ENCODE assay signal across 26 cellular contexts in the genomic region with DNA sequence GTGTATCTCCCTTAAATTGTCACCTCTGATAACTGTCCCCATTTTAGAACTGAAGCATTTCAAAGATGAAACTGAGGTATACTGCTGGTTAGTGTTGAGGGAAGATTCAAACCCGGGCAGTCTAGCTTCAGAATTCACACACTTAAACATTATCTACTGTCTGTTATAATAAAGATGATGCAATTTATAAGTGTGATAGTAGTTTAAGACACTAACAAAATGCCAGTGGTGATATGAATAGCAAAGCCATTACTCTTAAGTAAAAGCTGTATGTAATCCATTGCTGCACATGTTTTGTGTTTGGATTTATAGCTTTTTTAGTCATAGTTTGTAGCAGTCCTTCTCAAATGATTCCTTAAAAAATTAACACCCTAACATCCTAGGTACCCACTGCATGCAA.
"Had no signal": no experiment of that assay in that cellular context is flagged by ENCODE, and none has a peak within 500 bp of the region (broad histone marks: within the 10 kb centered on the region; RNA-seq: fewer than 3 reads in every experiment).

No MANE protein-coding gene starts in this region.

- H3K27me3 Mint-ChIP-seq: activated CD4-positive, alpha-beta memory T cell treated with anti-CD3 and anti-CD28 coated beads, Interleukin-2, amount 10 ng/mL, durations not matched to agents 7 days and 5 days; activated CD4-positive, alpha-beta T cell treated with anti-CD3 and anti-CD28 coated beads, Interleukin-2, amount 10 ng/mL, durations not matched to agents 7 days and 5 days; activated naive CD8-positive, alpha-beta T cell treated with anti-CD3 and anti-CD28 coated beads, Interleukin-2, amount 10 ng/mL, durations not matched to agents 7 days and 5 days had no signal

- H3K4me3 ChIP-seq: breast epithelium, SJCRH30 had no signal

- H3K27ac ChIP-seq: breast epithelium, SJCRH30, VCaP had no signal

- H3K4me3 Mint-ChIP-seq: activated CD4-positive, alpha-beta memory T cell treated with anti-CD3 and anti-CD28 coated beads, Interleukin-2, amount 10 ng/mL, durations not matched to agents 7 days and 5 days; activated CD4-positive, alpha-beta T cell treated with anti-CD3 and anti-CD28 coated beads, Interleukin-2, amount 10 ng/mL, durations not matched to agents 7 days and 5 days; activated naive CD8-positive, alpha-beta T cell treated with anti-CD3 and anti-CD28 coated beads, Interleukin-2, amount 10 ng/mL, durations not matched to agents 7 days and 5 days had no signal

- H3K9ac ChIP-seq: SK-N-SH had no signal

- DNase-seq: activated CD4-positive, alpha-beta memory T cell treated with anti-CD3 and anti-CD28 coated beads, Interleukin-2, amount 10 ng/mL, durations not matched to agents 7 days and 5 days; activated CD4-positive, alpha-beta T cell treated with anti-CD3 and anti-CD28 coated beads, Interleukin-2, amount 10 ng/mL, durations not matched to agents 7 days and 5 days; activated CD4-positive, CD25-positive, alpha-beta regulatory T cell; activated CD8-positive, alpha-beta memory T cell treated with anti-CD3 and anti-CD28 coated beads, Interleukin-2, amount 50 U/mL, for 48 hours; activated naive CD4-positive, alpha-beta T cell treated with anti-CD3 and anti-CD28 coated beads, Interleukin-2, amount 50 U/mL, for 16 hours; activated naive CD8-positive, alpha-beta T cell treated with anti-CD3 and anti-CD28 coated beads, Interleukin-2, amount 10 ng/mL, durations not matched to agents 7 days and 5 days; activated T-cell treated with anti-CD3 and anti-CD28 coated beads, Interleukin-2, amount 50 U/mL, for 1 hour; aorta; caudate nucleus; Kasumi-1; NCI-H146; NCI-H187 treated with DMSO at 0.1 percent for 48 hours; NCI-H2107; NCI-H2171 treated with DMSO at 0.1 percent for 48 hours; NCI-H345; NCI-H510A; NCI-H526 treated with DMSO at 0.1 percent for 48 hours; NCI-H82; RPMI8226; SJCRH30; SK-N-SH; T-helper 1 cell had no signal

- H3K27me3 ChIP-seq: breast epithelium, SJCRH30 had no signal

- H3K9me3 ChIP-seq: breast epithelium, SJCRH30, SK-N-SH had no signal

- H3K4me2 ChIP-seq: SK-N-SH had no signal

- H3K9me3 Mint-ChIP-seq: activated CD4-positive, alpha-beta memory T cell treated with anti-CD3 and anti-CD28 coated beads, Interleukin-2, amount 10 ng/mL, durations not matched to agents 7 days and 5 days; activated CD4-positive, alpha-beta T cell treated with anti-CD3 and anti-CD28 coated beads, Interleukin-2, amount 10 ng/mL, durations not matched to agents 7 days and 5 days; activated naive CD8-positive, alpha-beta T cell treated with anti-CD3 and anti-CD28 coated beads, Interleukin-2, amount 10 ng/mL, durations not matched to agents 7 days and 5 days had no signal

- ATAC-seq: Panc1, Right ventricle myocardium inferior had no signal

- H3K4me1 ChIP-seq: breast epithelium had no signal

- H3K27ac Mint-ChIP-seq: activated CD4-positive, alpha-beta memory T cell treated with anti-CD3 and anti-CD28 coated beads, Interleukin-2, amount 10 ng/mL, durations not matched to agents 7 days and 5 days; activated CD4-positive, alpha-beta T cell treated with anti-CD3 and anti-CD28 coated beads, Interleukin-2, amount 10 ng/mL, durations not matched to agents 7 days and 5 days; activated naive CD8-positive, alpha-beta T cell treated with anti-CD3 and anti-CD28 coated beads, Interleukin-2, amount 10 ng/mL, durations not matched to agents 7 days and 5 days had no signal

- H3K36me3 ChIP-seq: breast epithelium had no signal
